ENCODE assay signal across 1 cellular context in the genomic region with DNA sequence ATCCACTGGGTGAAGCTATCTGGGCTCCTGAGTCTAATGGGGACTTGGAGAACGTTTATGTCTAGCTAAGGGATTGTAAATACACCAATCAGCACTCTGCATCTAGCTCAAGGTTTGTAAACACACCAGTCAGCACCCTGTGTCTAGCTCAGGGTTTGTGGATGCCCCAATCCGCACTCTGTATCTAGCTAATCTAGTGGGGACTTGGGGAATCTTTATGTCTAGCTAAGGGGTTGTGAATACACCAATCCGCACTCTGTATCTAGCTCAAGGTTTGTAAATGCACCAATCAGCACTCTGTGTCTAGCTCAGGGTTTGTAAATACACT.
A peak's percentile ranks its signal among the peaks of the same experiment; 100 is the strongest.
TF ChIP-seq lines count a peak whose summit lies in the region.
"Not testable (repeated sequence)": the region's sequence is repeated elsewhere in the genome, so short reads cannot be mapped to it uniquely, and the experiment has no call there.

No MANE protein-coding gene starts in this region.

TF ChIP-seq in K562, 482 proteins besides CTCF, POLR2A, EP300 and RAD21 (continued from another document):
- TF ChIP-seq, protein P1, sequence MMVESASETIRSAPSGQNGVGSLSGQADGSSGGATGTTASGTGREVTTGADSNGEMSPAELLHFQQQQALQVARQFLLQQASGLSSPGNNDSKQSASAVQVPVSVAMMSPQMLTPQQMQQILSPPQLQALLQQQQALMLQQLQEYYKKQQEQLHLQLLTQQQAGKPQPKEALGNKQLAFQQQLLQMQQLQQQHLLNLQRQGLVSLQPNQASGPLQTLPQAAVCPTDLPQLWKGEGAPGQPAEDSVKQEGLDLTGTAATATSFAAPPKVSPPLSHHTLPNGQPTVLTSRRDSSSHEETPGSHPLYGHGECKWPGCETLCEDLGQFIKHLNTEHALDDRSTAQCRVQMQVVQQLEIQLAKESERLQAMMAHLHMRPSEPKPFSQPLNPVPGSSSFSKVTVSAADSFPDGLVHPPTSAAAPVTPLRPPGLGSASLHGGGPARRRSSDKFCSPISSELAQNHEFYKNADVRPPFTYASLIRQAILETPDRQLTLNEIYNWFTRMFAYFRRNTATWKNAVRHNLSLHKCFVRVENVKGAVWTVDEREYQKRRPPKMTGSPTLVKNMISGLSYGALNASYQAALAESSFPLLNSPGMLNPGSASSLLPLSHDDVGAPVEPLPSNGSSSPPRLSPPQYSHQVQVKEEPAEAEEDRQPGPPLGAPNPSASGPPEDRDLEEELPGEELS (CRISPR knock-in tag; IDR thresholded peaks at IDR 0.05; ENCODE audit: borderline replicate concordance), result 0 out of 2 replicates have a peak, but pooled peaks have one; percentile 2
- peak; percentile 72; the same call in 1 of the 2 replicates for TF ChIP-seq FOXP1 (CRISPR knock-in tag; IDR thresholded peaks at IDR 0.05)
- peak; percentile 87 for TF ChIP-seq C11orf30 (IDR thresholded peaks at IDR 0.05; ENCODE audit: low read depth)
- peak in 1 of 2 experiments; percentile 81; a peak in 2 of 4 replicates for TF ChIP-seq FOXK2 (conservative IDR thresholded peaks at IDR 0.05 in 1 of 2, IDR thresholded peaks at IDR 0.05 in 1 of 2; ENCODE audit: low read depth in 2 of 2)
- TF ChIP-seq CC2D1A (IDR thresholded peaks at IDR 0.05), result peak; percentile 98; the same call in 1 of the 2 replicates
- TF ChIP-seq KDM5B (IDR thresholded peaks at IDR 0.05; ENCODE audit: insufficient replicate concordance, low read depth, low read length), result peak; percentile 3
- 0 out of 6 replicates have a peak, but pooled peaks of 1 of the 3 experiments have one; percentile 42 for TF ChIP-seq ZBTB11 (CRISPR knock-in tag; IDR thresholded peaks at IDR 0.05)
- TF ChIP-seq, protein P2, sequence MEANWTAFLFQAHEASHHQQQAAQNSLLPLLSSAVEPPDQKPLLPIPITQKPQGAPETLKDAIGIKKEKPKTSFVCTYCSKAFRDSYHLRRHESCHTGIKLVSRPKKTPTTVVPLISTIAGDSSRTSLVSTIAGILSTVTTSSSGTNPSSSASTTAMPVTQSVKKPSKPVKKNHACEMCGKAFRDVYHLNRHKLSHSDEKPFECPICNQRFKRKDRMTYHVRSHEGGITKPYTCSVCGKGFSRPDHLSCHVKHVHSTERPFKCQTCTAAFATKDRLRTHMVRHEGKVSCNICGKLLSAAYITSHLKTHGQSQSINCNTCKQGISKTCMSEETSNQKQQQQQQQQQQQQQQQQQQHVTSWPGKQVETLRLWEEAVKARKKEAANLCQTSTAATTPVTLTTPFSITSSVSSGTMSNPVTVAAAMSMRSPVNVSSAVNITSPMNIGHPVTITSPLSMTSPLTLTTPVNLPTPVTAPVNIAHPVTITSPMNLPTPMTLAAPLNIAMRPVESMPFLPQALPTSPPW (CRISPR knock-in tag; IDR thresholded peaks at IDR 0.05), result peak; percentile 14
- TF ChIP-seq ZNF239 (CRISPR knock-in tag; IDR thresholded peaks at IDR 0.05), result 0 out of 2 replicates have a peak, but pooled peaks have one; percentile 4
- TF ChIP-seq GATA2 (CRISPR knock-in tag; IDR thresholded peaks at IDR 0.05), result peak; percentile 28; the same call in 1 of the 2 replicates
- 0 out of 4 replicates have a peak, but pooled peaks of 1 of the 2 experiments have one; percentile 39 for TF ChIP-seq FOXA3 (CRISPR knock-in tag; conservative IDR thresholded peaks at IDR 0.05 in 1 of 2, IDR thresholded peaks at IDR 0.05 in 1 of 2)
- TF ChIP-seq, protein P3, sequence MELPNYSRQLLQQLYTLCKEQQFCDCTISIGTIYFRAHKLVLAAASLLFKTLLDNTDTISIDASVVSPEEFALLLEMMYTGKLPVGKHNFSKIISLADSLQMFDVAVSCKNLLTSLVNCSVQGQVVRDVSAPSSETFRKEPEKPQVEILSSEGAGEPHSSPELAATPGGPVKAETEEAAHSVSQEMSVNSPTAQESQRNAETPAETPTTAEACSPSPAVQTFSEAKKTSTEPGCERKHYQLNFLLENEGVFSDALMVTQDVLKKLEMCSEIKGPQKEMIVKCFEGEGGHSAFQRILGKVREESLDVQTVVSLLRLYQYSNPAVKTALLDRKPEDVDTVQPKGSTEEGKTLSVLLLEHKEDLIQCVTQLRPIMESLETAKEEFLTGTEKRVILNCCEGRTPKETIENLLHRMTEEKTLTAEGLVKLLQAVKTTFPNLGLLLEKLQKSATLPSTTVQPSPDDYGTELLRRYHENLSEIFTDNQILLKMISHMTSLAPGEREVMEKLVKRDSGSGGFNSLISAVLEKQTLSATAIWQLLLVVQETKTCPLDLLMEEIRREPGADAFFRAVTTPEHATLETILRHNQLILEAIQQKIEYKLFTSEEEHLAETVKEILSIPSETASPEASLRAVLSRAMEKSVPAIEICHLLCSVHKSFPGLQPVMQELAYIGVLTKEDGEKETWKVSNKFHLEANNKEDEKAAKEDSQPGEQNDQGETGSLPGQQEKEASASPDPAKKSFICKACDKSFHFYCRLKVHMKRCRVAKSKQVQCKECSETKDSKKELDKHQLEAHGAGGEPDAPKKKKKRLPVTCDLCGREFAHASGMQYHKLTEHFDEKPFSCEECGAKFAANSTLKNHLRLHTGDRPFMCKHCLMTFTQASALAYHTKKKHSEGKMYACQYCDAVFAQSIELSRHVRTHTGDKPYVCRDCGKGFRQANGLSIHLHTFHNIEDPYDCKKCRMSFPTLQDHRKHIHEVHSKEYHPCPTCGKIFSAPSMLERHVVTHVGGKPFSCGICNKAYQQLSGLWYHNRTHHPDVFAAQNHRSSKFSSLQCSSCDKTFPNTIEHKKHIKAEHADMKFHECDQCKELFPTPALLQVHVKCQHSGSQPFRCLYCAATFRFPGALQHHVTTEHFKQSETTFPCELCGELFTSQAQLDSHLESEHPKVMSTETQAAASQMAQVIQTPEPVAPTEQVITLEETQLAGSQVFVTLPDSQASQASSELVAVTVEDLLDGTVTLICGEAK (IDR thresholded peaks at IDR 0.05), result 0 out of 2 replicates have a peak, but pooled peaks have one; percentile 4
- TF ChIP-seq, protein P3 (CRISPR knock-in tag; IDR thresholded peaks at IDR 0.05), result not testable (repeated sequence)
- peak; percentile 87 for TF ChIP-seq MAFG (tag; conservative IDR thresholded peaks at IDR 0.05)
- TF ChIP-seq PHF8 (IDR thresholded peaks at IDR 0.05; ENCODE audit: borderline replicate concordance, low read length), result peak; percentile 10; the same call in 1 of the 2 replicates
- TF ChIP-seq NRF1 (conservative IDR thresholded peaks at IDR 0.05 in 1 of 2, IDR thresholded peaks at IDR 0.05 in 1 of 2), result peak in 1 of 2 experiments; percentile 58
- 0 out of 2 replicates have a peak, but pooled peaks have one; percentile 5 for TF ChIP-seq RNF2 (IDR thresholded peaks at IDR 0.05)
